33 cellular contexts compared by ENCODE assay signal in genomic region chr7:156654511-156655231, GRCh38.
"Had no signal": no experiment of that assay in that cellular context is flagged by ENCODE, and none has a peak within 500 bp of the region (broad histone marks: within the 10 kb centered on the region; RNA-seq: fewer than 3 reads in every experiment).

No MANE protein-coding gene starts in this region.

- H3K4me1 ChIP-seq: adrenal gland, body of pancreas had no signal

- H3K27ac ChIP-seq: adrenal gland, body of pancreas, RWPE1, VCaP had no signal

- H3K27me3 ChIP-seq: adrenal gland, body of pancreas had no signal

- ATAC-seq: activated CD8-positive, alpha-beta memory T cell treated with anti-CD3 and anti-CD28 coated beads, Interleukin-2, amount 10 ng/mL, durations not matched to agents 7 days and 5 days; activated naive CD4-positive, alpha-beta T cell treated with anti-CD3 and anti-CD28 coated beads, Interleukin-2, amount 50 U/mL, for 72 hours; body of pancreas; PC-3; Right ventricle myocardium inferior had no signal

- H3K9me3 Mint-ChIP-seq: activated CD4-positive, alpha-beta memory T cell treated with anti-CD3 and anti-CD28 coated beads, Interleukin-2, amount 10 ng/mL, durations not matched to agents 7 days and 5 days; activated naive CD4-positive, alpha-beta T cell treated with anti-CD3 and anti-CD28 coated beads for 36 hours; activated naive CD4-positive, alpha-beta T cell treated with anti-CD3 and anti-CD28 coated beads, Interleukin-2, amount 50 U/mL, for 72 hours had no signal

- H3K27ac Mint-ChIP-seq: activated CD4-positive, alpha-beta memory T cell treated with anti-CD3 and anti-CD28 coated beads, Interleukin-2, amount 10 ng/mL, durations not matched to agents 7 days and 5 days; activated CD8-positive, alpha-beta memory T cell treated with anti-CD3 and anti-CD28 coated beads, Interleukin-2, amount 10 ng/mL, durations not matched to agents 7 days and 5 days; activated naive CD4-positive, alpha-beta T cell treated with anti-CD3 and anti-CD28 coated beads for 36 hours; activated naive CD4-positive, alpha-beta T cell treated with anti-CD3 and anti-CD28 coated beads, Interleukin-2, amount 50 U/mL, for 72 hours had no signal

- H3K36me3 ChIP-seq: adrenal gland had no signal

- H3K36me3 Mint-ChIP-seq: activated CD8-positive, alpha-beta memory T cell treated with anti-CD3 and anti-CD28 coated beads, Interleukin-2, amount 10 ng/mL, durations not matched to agents 7 days and 5 days; activated naive CD4-positive, alpha-beta T cell treated with anti-CD3 and anti-CD28 coated beads, Interleukin-2, amount 50 U/mL, for 72 hours had no signal

- H3K9me3 ChIP-seq: adrenal gland, body of pancreas had no signal

- H3K4me3 Mint-ChIP-seq: activated CD4-positive, alpha-beta memory T cell treated with anti-CD3 and anti-CD28 coated beads, Interleukin-2, amount 10 ng/mL, durations not matched to agents 7 days and 5 days; activated CD8-positive, alpha-beta memory T cell treated with anti-CD3 and anti-CD28 coated beads, Interleukin-2, amount 10 ng/mL, durations not matched to agents 7 days and 5 days; activated naive CD4-positive, alpha-beta T cell treated with anti-CD3 and anti-CD28 coated beads for 36 hours had no signal

- H3K4me3 ChIP-seq: adrenal gland, body of pancreas had no signal

- DNase-seq: activated CD4-positive, alpha-beta memory T cell treated with anti-CD3 and anti-CD28 coated beads, Interleukin-2, amount 10 ng/mL, durations not matched to agents 7 days and 5 days; activated CD4-positive, alpha-beta T cell treated with anti-CD3 and anti-CD28 coated beads for 1 hour; activated CD4-positive, alpha-beta T cell treated with anti-CD3 and anti-CD28 coated beads for 48 hours; activated CD4-positive, CD25-positive, alpha-beta regulatory T cell; activated CD8-positive, alpha-beta memory T cell treated with anti-CD3 and anti-CD28 coated beads for 24 hours; activated CD8-positive, alpha-beta memory T cell treated with anti-CD3 and anti-CD28 coated beads, Interleukin-2, amount 10 ng/mL, durations not matched to agents 7 days and 5 days; activated CD8-positive, alpha-beta memory T cell treated with anti-CD3 and anti-CD28 coated beads, Interleukin-2, amount 50 U/mL, for 48 hours; activated gamma-delta T cell treated with Interleukin-2 at 50 U/mL for 16 hours; activated naive CD4-positive, alpha-beta T cell treated with anti-CD3 and anti-CD28 coated beads for 36 hours; adrenal gland; body of pancreas; caudate nucleus; cerebellar nuclear complex; MM.1S; MV-4-11; NCI-H1092; NCI-H1436 treated with DMSO at 0.1 percent for 48 hours; NCI-H1694 treated with DMSO at 0.1 percent for 48 hours; NCI-H2029; NCI-H2171; NCI-H2227 treated with DMSO at 0.1 percent for 48 hours; NCI-H446; NCI-H510A treated with DMSO at 0.1 percent for 48 hours; NCI-H526 treated with DMSO at 0.1 percent for 48 hours; PC-3; SIG-M5; SW 1271; T-helper 1 cell; T-helper 9 cell had no signal
